Comparison of ENCODE assay signal across 23 cellular contexts in the genomic region with DNA sequence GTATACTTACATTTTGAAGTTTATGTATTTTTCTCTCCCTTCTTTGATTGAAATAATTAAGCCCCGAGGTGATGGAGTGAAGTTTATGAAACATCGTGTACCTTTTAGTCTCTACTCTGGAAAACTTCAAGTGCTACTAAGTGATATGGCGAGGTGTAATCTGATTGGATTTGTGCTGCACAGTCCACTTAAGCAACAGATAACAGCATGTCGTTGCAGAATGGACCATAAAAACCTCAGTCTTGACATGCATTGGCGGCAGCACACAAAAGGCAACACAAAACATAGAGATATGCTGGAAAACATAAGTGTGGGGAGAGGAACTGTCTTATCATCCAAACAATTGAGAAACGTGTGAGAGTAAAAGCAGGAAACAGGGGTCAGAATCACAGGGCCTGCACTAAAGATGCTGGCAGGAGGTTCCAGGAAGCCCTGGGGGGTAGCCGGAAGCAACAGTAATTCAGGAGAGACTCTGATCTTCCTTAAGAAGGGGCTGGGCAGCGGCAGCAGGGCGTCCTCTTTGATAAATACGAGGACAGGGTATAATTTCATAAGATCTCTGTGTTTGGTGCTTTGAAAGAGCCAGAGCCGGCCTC.
DNase-seq lines count a peak whose midpoint lies in the region; ATAC-seq and TF ChIP-seq lines count a peak whose summit lies in the region.
"Had no signal": no experiment of that assay in that cellular context is flagged by ENCODE, and none has a peak within 500 bp of the region (broad histone marks: within the 10 kb centered on the region; RNA-seq: fewer than 3 reads in every experiment).

No MANE protein-coding gene starts in this region.

- peaks cover 39% of the 10 kb centered on the region for H3K36me3 ChIP-seq in cardiac muscle cell
- H3K36me3 ChIP-seq in left ventricle myocardium inferior, result no peaks in the 10 kb centered on the region
- H3K36me3 ChIP-seq in transverse colon, result no peaks in the 10 kb centered on the region
- H3K36me3 ChIP-seq: SJSA1 had no signal

- in situ Hi-C loops in transverse colon (cut with MboI; ENCODE audit: low pct_ligation_motif_present in 1 of 4, low pct_unique_long_range_greater_than_20kb in 1 of 4, low sequenced_read_pairs in 3 of 4), result no loop called here

- intact Hi-C loops in left ventricle myocardium inferior (cut with micrococcal nuclease), result no loop called here
- intact Hi-C loops in left cardiac atrium (cut with DNase I), result no loop called here
- intact Hi-C loops in transverse colon (cut with DNase I; ENCODE audit: low total_unique reads), result no loop called here

- no peak for TF ChIP-seq EP300 in transverse colon (IDR thresholded peaks at IDR 0.05; ENCODE audit: low read depth)

- no peaks in the 10 kb centered on the region for H3K27me3 ChIP-seq in cardiac muscle cell
- H3K27me3 ChIP-seq in left ventricle myocardium inferior (ENCODE audit: low read depth), result no peaks in the 10 kb centered on the region
- H3K27me3 ChIP-seq in transverse colon, result no peaks in the 10 kb centered on the region
- H3K27me3 ChIP-seq: SJSA1, tibial artery had no signal

- no peak overlapping the region for H3K4me3 ChIP-seq in cardiac muscle cell
- no peak overlapping the region for H3K4me3 ChIP-seq in left ventricle myocardium inferior
- H3K4me3 ChIP-seq in transverse colon, result no peak overlapping the region
- H3K4me3 ChIP-seq: SJSA1, tibial artery had no signal

- DNase-seq in cardiac muscle cell (ENCODE audit: low read depth in 1 of 2, low spot score in 1 of 2) (peak; percentile 53 to 85), left ventricle myocardium inferior (no peak), left cardiac atrium (peak; percentile 48), pulmonary artery endothelial cell (ENCODE audit: low read depth, low spot score) (peak; percentile 72), NCI-H2196 (lab: John Stamatoyannopoulos, UW; ENCODE audit: unreplicated experiment) (no peak), transverse colon (no peak)
- DNase-seq: activated CD8-positive, alpha-beta memory T cell treated with anti-CD3 and anti-CD28 coated beads, Interleukin-2, amount 10 ng/mL, durations not matched to agents 7 days and 5 days; activated naive CD4-positive, alpha-beta T cell treated with Interleukin-2 at 50 U/mL for 16 hours; AML-193; CD8-positive, alpha-beta T cell; cerebellar nuclear complex; left colon; naive thymus-derived CD4-positive, alpha-beta T cell; NCI-H2171 treated with DMSO at 0.1 percent for 48 hours; occipital lobe; small intestine; stimulated activated CD8-positive, alpha-beta memory T cell treated with anti-CD3 and anti-CD28 coated beads, Interleukin-4, amount 100 ng/mL, for 48 hours; stimulated activated naive CD8-positive, alpha-beta T cell treated with anti-CD3 and anti-CD28 coated beads, Interleukin-15, amount 100 ng/mL, for 72 hours; tibial artery had no signal

- peak overlapping the region; percentile 82 for H3K27ac ChIP-seq in cardiac muscle cell
- no peak overlapping the region for H3K27ac ChIP-seq in left ventricle myocardium inferior (replicated peaks)
- no peak overlapping the region for H3K27ac ChIP-seq in transverse colon
- H3K27ac ChIP-seq: SJSA1, tibial artery, VCaP had no signal

- TF ChIP-seq CTCF in cardiac muscle cell (IDR thresholded peaks at IDR 0.05; ENCODE audit: low read depth, low read length) (no peak), left ventricle myocardium inferior (IDR thresholded peaks at IDR 0.05; ENCODE audit: borderline replicate concordance) (no peak), transverse colon (IDR thresholded peaks at IDR 0.05) (no peak)

- no peaks in the 10 kb centered on the region for H3K9me3 ChIP-seq in cardiac muscle cell (ENCODE audit: low read depth)
- no peaks in the 10 kb centered on the region for H3K9me3 ChIP-seq in left ventricle myocardium inferior (replicated peaks)
- no peaks in the 10 kb centered on the region for H3K9me3 ChIP-seq in transverse colon
- H3K9me3 ChIP-seq: SJSA1, tibial artery had no signal

- WGBS in transverse colon (ENCODE audit: low coverage in 1 of 2), 2 donors, result 71 to 74% methylated on average over 7 to 11 of the region's 11 CpGs

- ATAC-seq in SK-N-SH treated with all-trans-retinoic acid at 6 μM for 48 hours (no peak), left cardiac atrium (peak in 1 of 2 donors; percentile 47), GM21825 (IDR thresholded peaks at IDR 0.05; ENCODE audit: unreplicated experiment) (no peak)
- ATAC-seq: activated CD8-positive, alpha-beta memory T cell treated with anti-CD3 and anti-CD28 coated beads, Interleukin-2, amount 10 ng/mL, durations not matched to agents 7 days and 5 days; CD8-positive, alpha-beta T cell; left colon; naive thymus-derived CD4-positive, alpha-beta T cell; stimulated activated naive CD8-positive, alpha-beta T cell treated with anti-CD3 and anti-CD28 coated beads, Interleukin-15, amount 100 ng/mL, for 72 hours had no signal

- TF ChIP-seq POLR2A in transverse colon (IDR thresholded peaks at IDR 0.05), result no peak

- H3K4me1 ChIP-seq in cardiac muscle cell (ENCODE audit: low read depth) (peaks cover 56% of the 10 kb centered on the region), left ventricle myocardium inferior (peaks cover 9% of the 10 kb centered on the region), transverse colon (no peaks in the 10 kb centered on the region)
- H3K4me1 ChIP-seq: tibial artery had no signal

TF ChIP-seq in SK-N-SH treated with all-trans-retinoic acid at 6 μM for 48 hours, 23 proteins besides CTCF, POLR2A, EP300 and RAD21:
- peak; percentile 94 for TF ChIP-seq ISL1 (CRISPR knock-in tag; IDR thresholded peaks at IDR 0.05)
- TF ChIP-seq, protein P1, sequence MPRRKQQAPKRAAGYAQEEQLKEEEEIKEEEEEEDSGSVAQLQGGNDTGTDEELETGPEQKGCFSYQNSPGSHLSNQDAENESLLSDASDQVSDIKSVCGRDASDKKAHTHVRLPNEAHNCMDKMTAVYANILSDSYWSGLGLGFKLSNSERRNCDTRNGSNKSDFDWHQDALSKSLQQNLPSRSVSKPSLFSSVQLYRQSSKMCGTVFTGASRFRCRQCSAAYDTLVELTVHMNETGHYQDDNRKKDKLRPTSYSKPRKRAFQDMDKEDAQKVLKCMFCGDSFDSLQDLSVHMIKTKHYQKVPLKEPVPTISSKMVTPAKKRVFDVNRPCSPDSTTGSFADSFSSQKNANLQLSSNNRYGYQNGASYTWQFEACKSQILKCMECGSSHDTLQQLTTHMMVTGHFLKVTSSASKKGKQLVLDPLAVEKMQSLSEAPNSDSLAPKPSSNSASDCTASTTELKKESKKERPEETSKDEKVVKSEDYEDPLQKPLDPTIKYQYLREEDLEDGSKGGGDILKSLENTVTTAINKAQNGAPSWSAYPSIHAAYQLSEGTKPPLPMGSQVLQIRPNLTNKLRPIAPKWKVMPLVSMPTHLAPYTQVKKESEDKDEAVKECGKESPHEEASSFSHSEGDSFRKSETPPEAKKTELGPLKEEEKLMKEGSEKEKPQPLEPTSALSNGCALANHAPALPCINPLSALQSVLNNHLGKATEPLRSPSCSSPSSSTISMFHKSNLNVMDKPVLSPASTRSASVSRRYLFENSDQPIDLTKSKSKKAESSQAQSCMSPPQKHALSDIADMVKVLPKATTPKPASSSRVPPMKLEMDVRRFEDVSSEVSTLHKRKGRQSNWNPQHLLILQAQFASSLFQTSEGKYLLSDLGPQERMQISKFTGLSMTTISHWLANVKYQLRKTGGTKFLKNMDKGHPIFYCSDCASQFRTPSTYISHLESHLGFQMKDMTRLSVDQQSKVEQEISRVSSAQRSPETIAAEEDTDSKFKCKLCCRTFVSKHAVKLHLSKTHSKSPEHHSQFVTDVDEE (CRISPR knock-in tag; IDR thresholded peaks at IDR 0.05), result peak; percentile 82; the same call in 1 of the 2 replicates
- no peak for TF ChIP-seq BACH2 (CRISPR knock-in tag; IDR thresholded peaks at IDR 0.05; ENCODE audit: borderline replicate concordance)
- TF ChIP-seq ESRRG (CRISPR knock-in tag; IDR thresholded peaks at IDR 0.05), result no peak
- TF ChIP-seq RARB (CRISPR knock-in tag; IDR thresholded peaks at IDR 0.05), result no peak
- TF ChIP-seq TCF4 (CRISPR knock-in tag; IDR thresholded peaks at IDR 0.05; ENCODE audit: borderline replicate concordance), result peak; percentile 67; the same call in 1 of the 2 replicates

Comparison
In these comparisons a context has a peak if more than half of its experiments do, and no peak if none do; other contexts are left out.
1. DNase-seq: peak in cardiac muscle cell (2 of 2), left cardiac atrium (single experiment) and pulmonary artery endothelial cell (single experiment); none in left ventricle myocardium inferior (single experiment), NCI-H2196 (single experiment) and transverse colon (single experiment).